In the genomic region with DNA sequence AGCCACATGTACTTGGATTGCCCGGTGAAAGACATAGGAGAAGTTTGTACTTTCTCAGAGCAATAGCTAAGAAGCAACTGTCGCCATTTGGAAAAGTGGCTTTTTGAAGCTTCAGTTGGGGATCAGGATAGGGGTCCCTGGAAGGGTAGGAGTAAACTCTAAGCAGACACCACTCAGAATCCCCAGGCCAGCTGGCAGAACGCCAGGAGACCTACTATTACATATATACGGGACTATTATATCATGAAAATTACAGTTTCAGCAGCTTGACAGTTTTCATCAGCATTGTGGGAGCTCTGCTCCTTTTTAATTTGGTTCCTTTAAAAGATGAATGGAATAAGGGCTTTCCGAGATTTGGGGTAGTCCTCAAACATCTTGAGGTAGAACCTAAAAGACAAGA, we compare ENCODE assay signal across 1 cellular context.
TF ChIP-seq lines count a peak whose summit lies in the region.

No MANE protein-coding gene starts in this region.

TF ChIP-seq in K562, 482 proteins besides CTCF, POLR2A, EP300 and RAD21:
- TF ChIP-seq SMC3 (conservative IDR thresholded peaks at IDR 0.05; ENCODE audit: insufficient read depth, low read depth, low read length) (no peak), MYC (IDR thresholded peaks at IDR 0.05; ENCODE audit: low read depth, low read length) (no peak), MYC (CRISPR knock-in tag; IDR thresholded peaks at IDR 0.05; ENCODE audit: borderline replicate concordance, low read depth) (no peak), NFIC (IDR thresholded peaks at IDR 0.05) (0 out of 2 replicates have a peak, but pooled peaks have one; percentile 13), SLC30A9 (CRISPR knock-in tag; IDR thresholded peaks at IDR 0.05) (no peak)
TF ChIP-seq in K562: peak in this region for 1.
